4 cellular contexts compared by ENCODE assay signal in the genomic region with DNA sequence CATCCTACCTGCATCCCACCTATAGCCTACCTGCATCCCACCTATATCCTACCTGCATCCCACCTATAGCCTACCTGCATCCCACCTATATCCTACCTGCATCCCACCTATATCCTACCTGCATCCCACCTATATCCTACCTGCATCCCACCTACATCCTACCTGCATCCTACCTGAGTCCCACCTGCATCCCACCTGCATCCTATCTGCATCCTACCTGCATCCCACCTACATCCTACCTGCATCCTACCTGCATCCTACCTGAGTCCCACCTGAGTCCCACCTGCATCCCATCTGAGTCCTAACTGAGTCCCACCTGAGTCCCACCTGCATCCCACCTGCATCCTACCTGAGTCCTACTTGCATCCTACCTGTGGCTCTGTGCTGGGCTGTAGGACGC. TPM values are rescaled to one million over a fixed set of nuclear protein-coding genes. Genes with fewer than 3 reads are reported as not detected.
"Had no signal": no experiment of that assay in that cellular context is flagged by ENCODE, and none has a peak within 500 bp of the region (broad histone marks: within the 10 kb centered on the region; RNA-seq: fewer than 3 reads in every experiment).

No MANE protein-coding gene starts in this region.

RNA-seq across cellular contexts. Expression of gene MRGPRE, which starts 25.3 kb away (rescaled TPM):
- total RNA-seq: LHCN-M2, M059J, MCF 10A, NCI-H460 had no signal

RNA-seq across cellular contexts. Expression of gene MRGPRG, which starts 38.9 kb away (rescaled TPM):
- total RNA-seq: LHCN-M2, M059J, MCF 10A, NCI-H460 had no signal
